ENCODE assay signal across 18 cellular contexts in genomic region chr5:78570646-78571045, GRCh38.
"Had no signal": no experiment of that assay in that cellular context is flagged by ENCODE, and none has a peak within 500 bp of the region (broad histone marks: within the 10 kb centered on the region; RNA-seq: fewer than 3 reads in every experiment).

No MANE protein-coding gene starts in this region.

- H3K4me3 Mint-ChIP-seq: naive thymus-derived CD4-positive, alpha-beta T cell; neural crest cell; stimulated activated naive B cell treated with anti-CD40 and anti-IgM and Interleukin-4, amounts not matched to agents 10 μg/mL and 1 μg/mL and 100 μg/mL, for 72 hours; stimulated activated naive CD8-positive, alpha-beta T cell treated with anti-CD3 and anti-CD28 coated beads, Interleukin-15, amount 100 ng/mL, for 72 hours had no signal

- H3K27ac ChIP-seq: coronary artery, heart right ventricle, skin epidermis, testis had no signal

- H3K27ac Mint-ChIP-seq: naive thymus-derived CD4-positive, alpha-beta T cell; stimulated activated naive B cell treated with anti-CD40 and anti-IgM and Interleukin-4, amounts not matched to agents 10 μg/mL and 1 μg/mL and 100 μg/mL, for 72 hours; stimulated activated naive CD8-positive, alpha-beta T cell treated with anti-CD3 and anti-CD28 coated beads, Interleukin-15, amount 100 ng/mL, for 72 hours had no signal

- H3K9me3 Mint-ChIP-seq: stimulated activated naive B cell treated with anti-CD40 and anti-IgM and Interleukin-4, amounts not matched to agents 10 μg/mL and 1 μg/mL and 100 μg/mL, for 72 hours; stimulated activated naive CD8-positive, alpha-beta T cell treated with anti-CD3 and anti-CD28 coated beads, Interleukin-15, amount 100 ng/mL, for 72 hours had no signal

- H3K36me3 Mint-ChIP-seq: naive thymus-derived CD4-positive, alpha-beta T cell had no signal

- H3K36me3 ChIP-seq: gastrocnemius medialis, heart right ventricle, sigmoid colon, tibial nerve had no signal

- H3K27me3 ChIP-seq: dorsolateral prefrontal cortex, gastrocnemius medialis, heart right ventricle, sigmoid colon, testis, tibial nerve had no signal

- DNase-seq: dorsolateral prefrontal cortex; effector CD8-positive, alpha-beta T cell; gastrocnemius medialis; heart right ventricle; hypothalamus; kidney glomerular epithelial cell; naive thymus-derived CD4-positive, alpha-beta T cell; posterior cingulate gyrus; sigmoid colon; stimulated activated CD4-positive, alpha-beta T cell treated with anti-CD3 and anti-CD28 coated beads, Interleukin-2, amount 100 ng/mL, for 24 hours; stimulated activated CD4-positive, alpha-beta T cell treated with anti-CD3 and anti-CD28 coated beads, Interleukin-4, amount 100 ng/mL, for 4 hours; stimulated activated naive B cell treated with anti-CD40 and anti-IgM and Interleukin-4, amounts not matched to agents 10 μg/mL and 1 μg/mL and 100 μg/mL, for 72 hours; stimulated activated naive CD8-positive, alpha-beta T cell treated with anti-CD3 and anti-CD28 coated beads, Interleukin-15, amount 100 ng/mL, for 72 hours; testis had no signal

- H3K27me3 Mint-ChIP-seq: stimulated activated naive B cell treated with anti-CD40 and anti-IgM and Interleukin-4, amounts not matched to agents 10 μg/mL and 1 μg/mL and 100 μg/mL, for 72 hours had no signal

- H3K4me3 ChIP-seq: coronary artery, dorsolateral prefrontal cortex, gastrocnemius medialis, heart right ventricle, sigmoid colon, skin epidermis, testis, tibial nerve had no signal

- H3K4me1 Mint-ChIP-seq: naive thymus-derived CD4-positive, alpha-beta T cell; stimulated activated naive CD8-positive, alpha-beta T cell treated with anti-CD3 and anti-CD28 coated beads, Interleukin-15, amount 100 ng/mL, for 72 hours had no signal

- H3K9me3 ChIP-seq: gastrocnemius medialis, sigmoid colon, testis, tibial nerve had no signal
